ENCODE assay signal across 20 cellular contexts in the genomic region with DNA sequence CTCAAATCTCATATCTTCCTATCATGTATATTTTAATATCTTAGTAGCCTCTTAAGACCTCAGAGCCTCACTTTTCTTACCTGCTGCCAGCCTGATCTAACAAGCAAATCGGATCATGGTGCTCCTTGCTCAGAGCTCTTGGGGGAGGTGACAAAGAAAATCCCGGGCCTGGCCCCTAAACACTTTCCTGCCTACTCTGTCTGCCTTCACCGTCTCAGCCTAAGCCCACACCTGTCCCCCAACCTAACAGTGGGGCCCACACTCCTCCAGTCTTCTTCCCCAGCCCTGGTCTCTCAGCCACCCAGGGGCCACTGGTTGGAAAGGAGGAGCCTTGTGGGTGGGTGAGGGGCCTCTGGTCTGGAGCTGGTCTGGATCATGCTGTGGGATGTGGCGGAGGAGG.
DNase-seq lines count a peak whose midpoint lies in the region; ATAC-seq and TF ChIP-seq lines count a peak whose summit lies in the region.
"Had no signal": no experiment of that assay in that cellular context is flagged by ENCODE, and none has a peak within 500 bp of the region (broad histone marks: within the 10 kb centered on the region; RNA-seq: fewer than 3 reads in every experiment).

No MANE protein-coding gene starts in this region.

- H4K8ac ChIP-seq in neuronal stem cell (ENCODE audit: low read depth, low read length) = no peak overlapping the region

- H3K27ac ChIP-seq in WERI-Rb-1 (peak overlapping the region; percentile 83), neuronal stem cell (replicated peaks; ENCODE audit: low read length) (no peak overlapping the region), spleen (no peak overlapping the region)
- H3K27ac ChIP-seq: 22Rv1, BLaER1, C4-2B had no signal

- no CpG with 5 or more reads among the region's 4 CpGs for WGBS in neuronal stem cell (ENCODE audit: extremely low coverage in 2 of 2, insufficient read length in 2 of 2, insufficient replicate concordance in 1 of 2), 2 donors
- WGBS in spleen, 5 donors = 85 to 90% (median 86%) methylated on average over 4 of the region's 4 CpGs

- H3K27me3 ChIP-seq in WERI-Rb-1 (ENCODE audit: insufficient read depth, low read depth, severe bottlenecking) = no peaks in the 10 kb centered on the region
- peaks cover 0 to 53% (median 0%) of the 10 kb centered on the region in 3 experiments for H3K27me3 ChIP-seq in neuronal stem cell (ENCODE audit: control insufficient read depth in 3 of 3, insufficient read depth in 3 of 3, low read depth in 1 of 3, low read length in 3 of 3)
- H3K27me3 ChIP-seq in spleen (replicated peaks in 1 of 7) = no peaks in the 10 kb centered on the region
- H3K27me3 ChIP-seq: BLaER1 had no signal

- H3K9ac ChIP-seq in neuronal stem cell (ENCODE audit: low read depth, low read length, poor library complexity) = no peak overlapping the region
- H3K9ac ChIP-seq: BLaER1 had no signal

- H3K23ac ChIP-seq in neuronal stem cell (ENCODE audit: low read depth, low read length, poor library complexity) = no peak overlapping the region

- H3K9me3 ChIP-seq in WERI-Rb-1 (ENCODE audit: severe bottlenecking) = peaks cover 7% of the 10 kb centered on the region
- H3K9me3 ChIP-seq in neuronal stem cell (replicated peaks in 1 of 2; ENCODE audit: control insufficient read depth in 2 of 2, insufficient read depth in 1 of 2, low read depth in 1 of 2, low read length in 2 of 2) = peaks cover 0 to 2% of the 10 kb centered on the region in 2 donors
- H3K9me3 ChIP-seq in spleen = peaks cover 0 to 13% (median 7%) of the 10 kb centered on the region in 8 donors
- H3K9me3 ChIP-seq: BLaER1, Caco-2 had no signal

- intact Hi-C loops in spleen (cut with DNase I; ENCODE audit: low total_unique reads) = no loop called here

- TF ChIP-seq CTCF in WERI-Rb-1 (IDR thresholded peaks at IDR 0.05; ENCODE audit: low read depth, low read length) = no peak
- TF ChIP-seq CTCF in spleen (IDR thresholded peaks at IDR 0.05 in 8 of 11, conservative IDR thresholded peaks at IDR 0.05 in 3 of 11) = no peak

- H3K36me3 ChIP-seq in WERI-Rb-1 (no peaks in the 10 kb centered on the region), neuronal stem cell (replicated peaks in 1 of 2; ENCODE audit: control insufficient read depth in 2 of 2, insufficient read depth in 2 of 2, low read length in 2 of 2) (no peaks in the 10 kb centered on the region), spleen (no peaks in the 10 kb centered on the region)
- H3K36me3 ChIP-seq: BLaER1 had no signal

- H2BK12ac ChIP-seq in neuronal stem cell (ENCODE audit: low read length) = no peak overlapping the region

- no peak overlapping the region for H3K4me2 ChIP-seq in neuronal stem cell (ENCODE audit: insufficient read depth, low read length, poor library complexity, severe bottlenecking)
- H3K4me2 ChIP-seq: BLaER1 had no signal

- DNase-seq in NCI-H82 (lab: John Stamatoyannopoulos, UW) (peak; percentile 70), NCI-H82 treated with DMSO at 0.1 percent for 48 hours (lab: John Stamatoyannopoulos, UW; ENCODE audit: unreplicated experiment) (no peak), WERI-Rb-1 (peak; percentile 80), neuronal stem cell (ENCODE audit: low spot score) (no peak), spleen (no peak)
- DNase-seq: Caco-2; CD4-positive, CD25-positive, alpha-beta regulatory T cell; CD8-positive, alpha-beta T cell; DMS 273 treated with DMSO at 0.1 percent for 48 hours; DMS79; EL; GDM1; H7; HCEC 1CT had no signal

- H3K4ac ChIP-seq in neuronal stem cell (ENCODE audit: low read length) = no peak overlapping the region

- H2BK5ac ChIP-seq in neuronal stem cell (ENCODE audit: low read length) = no peak overlapping the region

- H3K14ac ChIP-seq in neuronal stem cell (ENCODE audit: low read length) = no peak overlapping the region

- H2AK5ac ChIP-seq in neuronal stem cell (ENCODE audit: low read depth, low read length) = peak overlapping the region; percentile 6

- no peak overlapping the region for H2AFZ ChIP-seq in neuronal stem cell (ENCODE audit: low read length)

- peak overlapping the region; percentile 32 for H3K18ac ChIP-seq in neuronal stem cell (ENCODE audit: low read length)

- H3K4me1 ChIP-seq in neuronal stem cell (ENCODE audit: control insufficient read depth in 2 of 2, insufficient read depth in 1 of 2, low read depth in 1 of 2, low read length in 2 of 2) = no peaks in the 10 kb centered on the region
- peaks cover 0 to 7% (median 0%) of the 10 kb centered on the region in 6 donors for H3K4me1 ChIP-seq in spleen
- H3K4me1 ChIP-seq: Caco-2 had no signal

- ATAC-seq in GM18868 (IDR thresholded peaks at IDR 0.05; ENCODE audit: unreplicated experiment) (no peak), HG03439 (IDR thresholded peaks at IDR 0.05; ENCODE audit: unreplicated experiment) (no peak)
- ATAC-seq: CD8-positive, alpha-beta T cell; GM12878 had no signal

- H3K4me3 ChIP-seq in WERI-Rb-1 (ENCODE audit: low read depth, low read length) = no peak overlapping the region
- H3K4me3 ChIP-seq in neuronal stem cell (ENCODE audit: low read length in 2 of 2) = no peak overlapping the region
- H3K4me3 ChIP-seq in spleen = no peak overlapping the region
- H3K4me3 ChIP-seq: BLaER1, GM12878 had no signal

- no peak overlapping the region for H2BK15ac ChIP-seq in neuronal stem cell (ENCODE audit: low read length)

- no peak overlapping the region for H4K91ac ChIP-seq in neuronal stem cell (ENCODE audit: low read depth, low read length, poor library complexity)

- H2BK120ac ChIP-seq in neuronal stem cell (ENCODE audit: low read depth, low read length) = no peak overlapping the region

- no peaks in the 10 kb centered on the region for H3K79me1 ChIP-seq in neuronal stem cell (ENCODE audit: low read depth, low read length)

- no peak for TF ChIP-seq POLR2A in spleen (IDR thresholded peaks at IDR 0.05)

Comparison
In these comparisons a context has a peak if more than half of its experiments do, and no peak if none do; other contexts are left out.
1. DNase-seq: peak in NCI-H82 (single experiment) and WERI-Rb-1 (single experiment); none in NCI-H82 treated with DMSO at 0.1 percent for 48 hours (single experiment), neuronal stem cell (single experiment) and spleen (single experiment).